Comparison of ENCODE assay signal across 8 cellular contexts in genomic region chr9:112379177-112380101, GRCh38. TPM values are rescaled to one million over a fixed set of nuclear protein-coding genes. Genes with fewer than 3 reads are reported as not detected.
DNase-seq lines count a peak whose midpoint lies in the region; ATAC-seq, FAIRE-seq and TF ChIP-seq lines count a peak whose summit lies in the region.

No MANE protein-coding gene starts in this region.

- H3K9ac ChIP-seq in endocrine pancreas (ENCODE audit: control insufficient read depth, insufficient read depth, low read length) = peak overlapping the region; percentile 88

- H3K4me3 ChIP-seq in Caco-2 (ENCODE audit: low read depth, low read length) (peak overlapping the region; percentile 81), endocrine pancreas (ENCODE audit: control insufficient read depth, insufficient read depth, low read length) (peak overlapping the region; percentile 92)

- FAIRE-seq in HTR-8/SVneo (lab: Jason Lieb, UNC) = no peak

- peak overlapping the region; percentile 98 for H3K27ac Mint-ChIP-seq in Caco-2 (ENCODE audit: unreplicated experiment)

- CTCF ChIA-PET in Caco-2 (lab: Charles Lee) = interaction anchor here (0.6 to 1.4 kb wide), 9 partner anchors 35 to 697 kb away, joined by 3 to 7 read pairs (median 3); partner anchors contain the start of genes INIP and PTBP3

- H3K9me3 ChIP-seq in Caco-2 (no peaks in the 10 kb centered on the region), endocrine pancreas (ENCODE audit: control insufficient read depth, low read length) (no peaks in the 10 kb centered on the region)

- intact Hi-C loops in Caco-2 (cut with micrococcal nuclease; ENCODE audit: unreplicated experiment) = no loop called here

- H3K4me1 ChIP-seq in Caco-2 (peaks cover 44% of the 10 kb centered on the region), endocrine pancreas (ENCODE audit: control insufficient read depth, insufficient read depth, low read length) (peaks cover 18% of the 10 kb centered on the region)

- peak; percentile 88 for ATAC-seq in GM21381 (IDR thresholded peaks at IDR 0.05; ENCODE audit: unreplicated experiment)

- TF ChIP-seq CTCF in Caco-2 (IDR thresholded peaks at IDR 0.05; ENCODE audit: insufficient read depth in 1 of 2, low read depth in 1 of 2, low read length in 1 of 2, severe bottlenecking in 1 of 2, unreplicated experiment in 1 of 2) = peak in 1 of 2 experiments; percentile 3

- H3K4me3 Mint-ChIP-seq in Caco-2 (ENCODE audit: unreplicated experiment) = peak overlapping the region; percentile 99

- H3K9me3 Mint-ChIP-seq in Caco-2 (ENCODE audit: unreplicated experiment) = peaks cover 8% of the 10 kb centered on the region

- H3K36me3 ChIP-seq in Caco-2 (ENCODE audit: control insufficient read depth, insufficient read depth, low read length) = no peaks in the 10 kb centered on the region; the same call in none of the 2 replicates
- H3K36me3 ChIP-seq in endocrine pancreas (ENCODE audit: control insufficient read depth, insufficient read depth, low read length) = no peaks in the 10 kb centered on the region

- peaks cover 35% of the 10 kb centered on the region for H3K4me1 Mint-ChIP-seq in Caco-2 (ENCODE audit: low read depth, unreplicated experiment)

- TSS peak; percentile 57 for BruUV-seq in Caco-2 (replicated peaks; lab: Mats Ljungman, UMichigan)

- H3K27me3 Mint-ChIP-seq in Caco-2 (ENCODE audit: insufficient read depth, unreplicated experiment) = no peaks in the 10 kb centered on the region

- peaks cover 35% of the 10 kb centered on the region for H3K36me3 Mint-ChIP-seq in Caco-2 (ENCODE audit: insufficient read depth, unreplicated experiment)

- no peaks in the 10 kb centered on the region for H3K27me3 ChIP-seq in Caco-2 (replicated peaks; ENCODE audit: control insufficient read depth, insufficient read depth, low read length)
- no peaks in the 10 kb centered on the region for H3K27me3 ChIP-seq in endocrine pancreas (ENCODE audit: control insufficient read depth, insufficient read depth, low read length)

- DNase-seq in Caco-2 (peak; percentile 99), HTR-8/SVneo (ENCODE audit: insufficient read length, low spot score) (peak; percentile 96), NOMO-1 treated with DMSO at 0.1 percent for 48 hours (lab: John Stamatoyannopoulos, UW; ENCODE audit: unreplicated experiment) (peak; percentile 98), mesenteric fat pad (ENCODE audit: low spot score) (peak; percentile 100)
- DNase-seq in activated CD8-positive, alpha-beta memory T cell treated with anti-CD3 and anti-CD28 coated beads, Interleukin-2, amount 50 U/mL, for 1 hour (ENCODE audit: extremely low read depth) = peak; percentile 91
- peak; percentile 98 for DNase-seq in stimulated activated CD8-positive, alpha-beta memory T cell treated with anti-CD3 and anti-CD28 coated beads, Interleukin-15, amount 100 ng/mL, for 1 hour (ENCODE audit: low read depth)

- POLR2A ChIA-PET in Caco-2 (lab: Charles Lee) = interaction anchor here (0.6 to 2.0 kb wide), 15 partner anchors 13 to 842 kb away, joined by 3 to 10 read pairs (median 4); partner anchors contain the start of genes PTBP3 and SLC31A1

RNA-seq across cellular contexts. Expression of gene HSDL2, which starts 0.5 kb away (rescaled TPM):
- 122 and 134 TPM in 2 replicates for total RNA-seq in Caco-2 (2022)
- total RNA-seq in mesenteric fat pad = 90.0 TPM

RNA-seq across cellular contexts. Expression of gene PTBP3, which starts 46.0 kb away (rescaled TPM):
- total RNA-seq in Caco-2 (2022) (172 and 190 TPM in 2 replicates), mesenteric fat pad (53.6 TPM)

Comparison
In these comparisons a context has a peak if more than half of its experiments do, and no peak if none do; other contexts are left out.
1. Peak in every context shown above with its lines: DNase-seq, ATAC-seq and H3K4me3 ChIP-seq.